Comparison of ENCODE assay signal across 16 cellular contexts in the genomic region with DNA sequence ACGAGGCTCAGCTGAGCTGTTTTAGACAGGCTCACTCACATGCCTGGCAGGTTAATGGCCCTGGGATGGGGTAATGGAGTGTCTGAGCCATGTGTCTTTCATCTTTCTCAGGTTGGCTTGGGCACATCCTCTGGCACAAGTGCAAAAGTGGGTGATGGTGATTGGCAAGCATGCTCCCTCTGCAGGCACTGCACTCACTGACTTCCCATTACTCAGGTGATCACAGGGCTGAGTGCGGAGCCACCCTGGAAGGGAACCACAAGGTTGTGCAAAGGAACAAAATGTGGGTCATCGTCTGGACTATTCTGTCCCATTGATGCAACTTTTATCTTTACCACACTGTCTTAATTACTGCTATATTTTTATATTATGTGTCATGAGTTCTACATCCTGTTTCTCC.
DNase-seq lines count a peak whose midpoint lies in the region; ATAC-seq, FAIRE-seq and TF ChIP-seq lines count a peak whose summit lies in the region.
"Had no signal": no experiment of that assay in that cellular context is flagged by ENCODE, and none has a peak within 500 bp of the region (broad histone marks: within the 10 kb centered on the region; RNA-seq: fewer than 3 reads in every experiment).

No MANE protein-coding gene starts in this region.

- CTCF ChIA-PET in IMR-90 (lab: Yijun Ruan, JAX): interaction anchor here (1.2 kb wide), 1 partner anchor 10 kb away, joined by 3 read pairs; no protein-coding TSS in a partner anchor
- CTCF ChIA-PET in SK-N-SH (lab: Yijun Ruan, JAX): no interaction called here
- CTCF ChIA-PET in H1 (lab: Charles Lee; ENCODE audit: partially characterized antibody): no interaction called here

- H3F3A ChIP-seq in SK-N-SH (replicated peaks; ENCODE audit: insufficient read depth) (peaks cover 3% of the 10 kb centered on the region), neural cell (ENCODE audit: insufficient read depth, low read length, poor library complexity, severe bottlenecking) (no peaks in the 10 kb centered on the region)

- no peak overlapping the region for H4K91ac ChIP-seq in IMR-90 (ENCODE audit: insufficient read depth, low read depth, low read length)
- no peak overlapping the region for H4K91ac ChIP-seq in H1 (replicated peaks; ENCODE audit: insufficient read length, low read length)

- no CpG with 5 or more reads among the region's 3 CpGs for WGBS in IMR-90 (ENCODE audit: extremely low coverage in 2 of 2, insufficient read length in 1 of 2), 2 experiments
- WGBS in SK-N-SH (ENCODE audit: low lambda C conversion rate): 76% methylated on average over 3 of the region's 3 CpGs
- 96% methylated on average over 3 of the region's 3 CpGs; no CpG with 5 or more reads in 1 of the 2 experiments for WGBS in H1 (ENCODE audit: extremely low coverage in 1 of 2, insufficient coverage in 1 of 2, insufficient read length in 1 of 2, insufficient replicate concordance in 2 of 2, low coverage in 1 of 2, low lambda C conversion rate in 2 of 2, missing lambda C conversion rate in 1 of 2), 2 experiments

- in situ Hi-C loops in IMR-90 (cut with MboI; ENCODE audit: low sequenced_read_pairs): no loop called here

- dilution Hi-C loops in IMR-90 (cut with HindIII; ENCODE audit: low sequenced_read_pairs, unreplicated experiment): no loop called here

- no peaks in the 10 kb centered on the region for H3K27me3 ChIP-seq in IMR-90 (ENCODE audit: control insufficient read depth, insufficient read depth, low read length)
- no peaks in the 10 kb centered on the region for H3K27me3 ChIP-seq in SK-N-SH (ENCODE audit: insufficient read depth)
- no peaks in the 10 kb centered on the region for H3K27me3 ChIP-seq in H1 (replicated peaks in 1 of 4; ENCODE audit: control insufficient read depth in 3 of 4, extremely low read depth in 1 of 4, insufficient read depth in 3 of 4, low read length in 3 of 4)
- H3K27me3 ChIP-seq in neural cell (ENCODE audit: insufficient read depth, low read depth, low read length): no peaks in the 10 kb centered on the region
- H3K27me3 ChIP-seq: BLaER1 treated with 17β-estradiol and CSF1 and Interleukin-3, amounts not matched to agents 10 nM and 100 nM had no signal

- H2AK5ac ChIP-seq in IMR-90 (ENCODE audit: low read depth, low read length): no peak overlapping the region
- H2AK5ac ChIP-seq in H1 (ENCODE audit: low read depth, low read length): no peak overlapping the region

- no peak overlapping the region for H2BK120ac ChIP-seq in IMR-90 (ENCODE audit: low read depth, low read length)
- H2BK120ac ChIP-seq in H1 (replicated peaks; ENCODE audit: low read depth, low read length): no peak overlapping the region

- H3K9me3 ChIP-seq in IMR-90 (ENCODE audit: control insufficient read depth, insufficient read depth, low read length): no peaks in the 10 kb centered on the region
- H3K9me3 ChIP-seq in SK-N-SH: no peaks in the 10 kb centered on the region
- no peaks in the 10 kb centered on the region for H3K9me3 ChIP-seq in H1 (ENCODE audit: insufficient read depth in 2 of 2, low read depth in 1 of 2, low read length in 1 of 2)
- H3K9me3 ChIP-seq in neural cell (ENCODE audit: low read length): no peaks in the 10 kb centered on the region
- H3K9me3 ChIP-seq: HAP-1 had no signal

- TF ChIP-seq CTCF in IMR-90 (conservative IDR thresholded peaks at IDR 0.05; ENCODE audit: low read depth, low read length): no peak
- no peak for TF ChIP-seq CTCF in SK-N-SH (IDR thresholded peaks at IDR 0.05)
- no peak for TF ChIP-seq CTCF in H1 (IDR thresholded peaks at IDR 0.05; ENCODE audit: control extremely low read depth in 1 of 3, insufficient read depth in 1 of 3, low read depth in 1 of 3, low read length in 3 of 3)
- no peak for TF ChIP-seq CTCF in neural cell (IDR thresholded peaks at IDR 0.05; ENCODE audit: poor library complexity, severe bottlenecking)

- H2AK9ac ChIP-seq in IMR-90 (replicated peaks; ENCODE audit: low read depth, low read length, poor library complexity): no peak overlapping the region

- no peak overlapping the region for H3K56ac ChIP-seq in IMR-90 (ENCODE audit: extremely low read depth, insufficient read depth, low read length)
- H3K56ac ChIP-seq in H1 (replicated peaks; ENCODE audit: insufficient read length, low read depth, low read length): no peak overlapping the region

- DNase-seq in IMR-90: no peak
- DNase-seq in SK-N-SH: peak; percentile 8
- DNase-seq in H1 (ENCODE audit: low read depth in 1 of 2, low spot score in 2 of 2): no peak
- no peak for DNase-seq in T-helper 2 cell
- no peak for DNase-seq in NCI-H2171 treated with DMSO at 0.1 percent for 48 hours (lab: John Stamatoyannopoulos, UW)
- DNase-seq: Calu3; CD8-positive, alpha-beta T cell; DMS53; DND-41; EL had no signal

- no peak overlapping the region for H3K18ac ChIP-seq in IMR-90 (ENCODE audit: low read depth, low read length)
- H3K18ac ChIP-seq in H1 (ENCODE audit: extremely low read depth, low read length): no peak overlapping the region

- no peak overlapping the region for H3K27ac ChIP-seq in IMR-90 (ENCODE audit: insufficient read depth, low read length)
- no peak overlapping the region for H3K27ac ChIP-seq in SK-N-SH (ENCODE audit: low read depth in 2 of 2, low read length in 1 of 2)
- no peak overlapping the region for H3K27ac ChIP-seq in H1 (ENCODE audit: low read depth, low read length)
- H3K27ac ChIP-seq in neural cell (ENCODE audit: low read length): no peak overlapping the region
- H3K27ac ChIP-seq: BLaER1 treated with 17β-estradiol and CSF1 and Interleukin-3, amounts not matched to agents 10 nM and 100 nM had no signal

- ATAC-seq in IMR-90 (ENCODE audit: low read depth) (no peak), HG03521 (IDR thresholded peaks at IDR 0.05; ENCODE audit: unreplicated experiment) (no peak)
- ATAC-seq: CD8-positive, alpha-beta T cell; GM12878 had no signal

- no peak overlapping the region for H2BK5ac ChIP-seq in IMR-90 (ENCODE audit: low read depth, low read length, poor library complexity, severe bottlenecking)
- no peak overlapping the region for H2BK5ac ChIP-seq in H1 (ENCODE audit: low read depth, low read length)

- no peak for TF ChIP-seq RAD21 in IMR-90 (IDR thresholded peaks at IDR 0.05; ENCODE audit: low read length)
- TF ChIP-seq RAD21 in SK-N-SH (IDR thresholded peaks at IDR 0.05; ENCODE audit: low read length): no peak
- TF ChIP-seq RAD21 in H1 (IDR thresholded peaks at IDR 0.05 in 1 of 2, conservative IDR thresholded peaks at IDR 0.05 in 1 of 2; ENCODE audit: low read depth in 2 of 2, low read length in 2 of 2): no peak
- TF ChIP-seq RAD21 in neural cell (conservative IDR thresholded peaks at IDR 0.05): no peak

- H2BK20ac ChIP-seq in IMR-90 (ENCODE audit: low read depth, low read length) (no peak overlapping the region), H1 (ENCODE audit: low read length) (no peak overlapping the region)

- H3K14ac ChIP-seq in IMR-90 (replicated peaks; ENCODE audit: low read depth, low read length): 0 out of 2 replicates have a peak overlapping the region, but pooled peaks have one; percentile 25
- no peak overlapping the region for H3K14ac ChIP-seq in H1 (ENCODE audit: insufficient read length)

- POLR2A ChIA-PET in IMR-90 (lab: Charles Lee; ENCODE audit: unreplicated experiment) (no interaction called here), SK-N-SH (lab: Yijun Ruan, JAX) (no interaction called here), H1 (lab: Charles Lee; ENCODE audit: partially characterized antibody) (no interaction called here)

- H3K9me2 ChIP-seq in SK-N-SH (no peaks in the 10 kb centered on the region), neural cell (ENCODE audit: insufficient read depth, low read length) (no peaks in the 10 kb centered on the region)

- no TSS peak for BruUV-seq in IMR-90 (replicated peaks; lab: Mats Ljungman, UMichigan)

- H2AFZ ChIP-seq in IMR-90 (replicated peaks; ENCODE audit: low read length, poor library complexity) (no peak overlapping the region), SK-N-SH (ENCODE audit: low read depth) (no peak overlapping the region), H1 (ENCODE audit: low read length) (no peak overlapping the region), neural cell (ENCODE audit: low read depth, low read length) (no peak overlapping the region)

- H3K79me2 ChIP-seq in SK-N-SH (ENCODE audit: insufficient read depth) (no peaks in the 10 kb centered on the region), H1 (ENCODE audit: control insufficient read depth in 1 of 2, insufficient read depth in 2 of 2, low read length in 2 of 2) (no peaks in the 10 kb centered on the region), neural cell (replicated peaks; ENCODE audit: insufficient read depth, low read length) (no peaks in the 10 kb centered on the region)

- H3K79me1 ChIP-seq in IMR-90 (ENCODE audit: low read depth in 1 of 2, low read length in 2 of 2): no peaks in the 10 kb centered on the region
- H3K79me1 ChIP-seq in H1 (ENCODE audit: low read depth, low read length): no peaks in the 10 kb centered on the region

- no peaks in the 10 kb centered on the region for H3K4me1 ChIP-seq in IMR-90 (ENCODE audit: control insufficient read depth, insufficient read depth, low read length)
- H3K4me1 ChIP-seq in SK-N-SH (ENCODE audit: control insufficient read depth in 1 of 2, insufficient read depth in 2 of 2, low read depth in 1 of 2, low read length in 1 of 2): no peaks in the 10 kb centered on the region; a peak in 2 of 4 replicates
- no peaks in the 10 kb centered on the region for H3K4me1 ChIP-seq in H1 (replicated peaks in 1 of 4; ENCODE audit: control insufficient read depth in 3 of 4, insufficient read depth in 4 of 4, low read length in 3 of 4)
- H3K4me1 ChIP-seq: BLaER1 treated with 17β-estradiol and CSF1 and Interleukin-3, amounts not matched to agents 10 nM and 100 nM; HAP-1 had no signal

- H3K36me3 ChIP-seq in IMR-90 (ENCODE audit: control insufficient read depth, insufficient read depth, low read length): no peaks in the 10 kb centered on the region
- H3K36me3 ChIP-seq in SK-N-SH (replicated peaks in 1 of 2; ENCODE audit: control insufficient read depth in 1 of 2, insufficient read depth in 2 of 2, low read length in 1 of 2): no peaks in the 10 kb centered on the region
- no peaks in the 10 kb centered on the region for H3K36me3 ChIP-seq in H1 (ENCODE audit: control insufficient read depth in 2 of 4, insufficient read depth in 4 of 4, low read length in 3 of 4)
- no peaks in the 10 kb centered on the region for H3K36me3 ChIP-seq in neural cell (ENCODE audit: insufficient read depth, low read length)
- H3K36me3 ChIP-seq: BLaER1 treated with 17β-estradiol and CSF1 and Interleukin-3, amounts not matched to agents 10 nM and 100 nM; HAP-1 had no signal

- H3K4me3 ChIP-seq in IMR-90 (ENCODE audit: insufficient read depth, low read depth, low read length) (no peak overlapping the region), SK-N-SH (ENCODE audit: low read depth in 2 of 2, low read length in 1 of 2) (no peak overlapping the region), H1 (ENCODE audit: extremely low read depth in 1 of 4, insufficient read depth in 2 of 4, low read depth in 3 of 4, low read length in 4 of 4) (no peak overlapping the region), neural cell (ENCODE audit: low read length) (no peak overlapping the region)
- H3K4me3 ChIP-seq: BLaER1 treated with 17β-estradiol and CSF1 and Interleukin-3, amounts not matched to agents 10 nM and 100 nM; GM12878; HAP-1 had no signal

- no peak overlapping the region for H3K9ac ChIP-seq in IMR-90 (ENCODE audit: low read depth, low read length)
- H3K9ac ChIP-seq in SK-N-SH: no peak overlapping the region
- no peak overlapping the region for H3K9ac ChIP-seq in H1 (replicated peaks in 1 of 4; ENCODE audit: extremely low read depth in 1 of 4, low read depth in 3 of 4, low read length in 3 of 4)
- no peak overlapping the region for H3K9ac ChIP-seq in neural cell (ENCODE audit: low read length)
- H3K9ac ChIP-seq: BLaER1 treated with 17β-estradiol and CSF1 and Interleukin-3, amounts not matched to agents 10 nM and 100 nM had no signal

- H4K5ac ChIP-seq in IMR-90 (ENCODE audit: low read depth, low read length): no peak overlapping the region
- H4K5ac ChIP-seq in H1 (ENCODE audit: insufficient read length, low read depth, low read length): no peak overlapping the region

- H4K20me1 ChIP-seq in IMR-90 (ENCODE audit: insufficient read depth, low read length): no peaks in the 10 kb centered on the region
- no peaks in the 10 kb centered on the region for H4K20me1 ChIP-seq in SK-N-SH (ENCODE audit: insufficient read depth)
- H4K20me1 ChIP-seq in H1 (replicated peaks in 1 of 2; ENCODE audit: control insufficient read depth in 1 of 2, insufficient read depth in 2 of 2, low read length in 2 of 2): no peaks in the 10 kb centered on the region
- H4K20me1 ChIP-seq in neural cell (ENCODE audit: insufficient read depth): no peaks in the 10 kb centered on the region
- H4K20me1 ChIP-seq: BLaER1 treated with 17β-estradiol and CSF1 and Interleukin-3, amounts not matched to agents 10 nM and 100 nM had no signal

- H2BK15ac ChIP-seq in IMR-90 (ENCODE audit: low read depth, low read length) (no peak overlapping the region), H1 (ENCODE audit: low read length) (no peak overlapping the region)

- TF ChIP-seq EP300 in SK-N-SH (IDR thresholded peaks at IDR 0.05; ENCODE audit: borderline replicate concordance in 1 of 2, low read depth in 1 of 2, low read length in 1 of 2) (no peak), H1 (IDR thresholded peaks at IDR 0.05; ENCODE audit: borderline replicate concordance in 1 of 2, low read depth in 2 of 2, low read length in 2 of 2) (no peak), neural cell (conservative IDR thresholded peaks at IDR 0.05; ENCODE audit: poor library complexity, severe bottlenecking) (peak; percentile 58)

- H3K4me2 ChIP-seq in IMR-90 (ENCODE audit: low read depth, low read length) (no peak overlapping the region), SK-N-SH (no peak overlapping the region), H1 (ENCODE audit: insufficient read depth in 1 of 2, low read depth in 2 of 2, low read length in 2 of 2) (no peak overlapping the region), neural cell (ENCODE audit: low read length) (no peak overlapping the region)
- H3K4me2 ChIP-seq: BLaER1 treated with 17β-estradiol and CSF1 and Interleukin-3, amounts not matched to agents 10 nM and 100 nM had no signal

- H4K8ac ChIP-seq in IMR-90 (ENCODE audit: low read depth in 2 of 2, low read length in 2 of 2): no peak overlapping the region
- no peak overlapping the region for H4K8ac ChIP-seq in H1 (ENCODE audit: extremely low read depth, insufficient read depth, low read length)

- no peak overlapping the region for H3K4ac ChIP-seq in IMR-90 (ENCODE audit: low read depth, low read length)
- H3K4ac ChIP-seq in H1 (replicated peaks; ENCODE audit: insufficient read length, low read depth, low read length): peak overlapping the region; percentile 84

- no peaks in the 10 kb centered on the region for H3K23me2 ChIP-seq in H1 (ENCODE audit: low read depth, low read length)

- no peak for FAIRE-seq in H1 (lab: Jason Lieb, UNC)
- FAIRE-seq: GM12878, HTR-8/SVneo had no signal

- H3K23ac ChIP-seq in IMR-90 (ENCODE audit: low read depth, low read length) (no peak overlapping the region), H1 (ENCODE audit: insufficient read length) (no peak overlapping the region)

- intact Hi-C loops in IMR-90 (cut with micrococcal nuclease): no loop called here

- no peaks in the 10 kb centered on the region for H3K9me1 ChIP-seq in IMR-90 (ENCODE audit: insufficient read depth, low read length)

- no peak overlapping the region for H2BK12ac ChIP-seq in H1 (ENCODE audit: low read depth, low read length)

- TF ChIP-seq POLR2A in IMR-90 (IDR thresholded peaks at IDR 0.05; ENCODE audit: low read depth, low read length) (no peak), H1 (IDR thresholded peaks at IDR 0.05; ENCODE audit: control extremely low read depth in 1 of 2, low read depth in 2 of 2, low read length in 2 of 2) (no peak)
